In genomic region chr22:17998913-17999312, GRCh38 we compare ENCODE assay signal across 1 cellular context.
TF ChIP-seq lines count a peak whose summit lies in the region.

No MANE protein-coding gene starts in this region.

TF ChIP-seq in GM12878, 131 proteins besides CTCF, POLR2A, EP300 and RAD21:
- TF ChIP-seq ELK1 (IDR thresholded peaks at IDR 0.05; ENCODE audit: low read depth, low read length), result no peak
- no peak for TF ChIP-seq BACH1 (IDR thresholded peaks at IDR 0.05; ENCODE audit: borderline replicate concordance)
- TF ChIP-seq STAT1 (conservative IDR thresholded peaks at IDR 0.05), result no peak
TF ChIP-seq in GM12878: peak in this region for 0.
